ENCODE assay signal across 9 cellular contexts in genomic region chr2:66426250-66427064, GRCh38. TPM values are rescaled to one million over a fixed set of nuclear protein-coding genes. Genes with fewer than 3 reads are reported as not detected.
DNase-seq lines count a peak whose midpoint lies in the region; ATAC-seq and TF ChIP-seq lines count a peak whose summit lies in the region.
"Had no signal": no experiment of that assay in that cellular context is flagged by ENCODE, and none has a peak within 500 bp of the region (broad histone marks: within the 10 kb centered on the region; RNA-seq: fewer than 3 reads in every experiment).

No MANE protein-coding gene starts in this region.

- TF ChIP-seq CTCF in BJ (IDR thresholded peaks at IDR 0.05; ENCODE audit: insufficient read depth, low read depth, low read length) = no peak
- no peak for TF ChIP-seq CTCF in Peyer's patch (IDR thresholded peaks at IDR 0.05)
- no peak for TF ChIP-seq CTCF in heart right ventricle (IDR thresholded peaks at IDR 0.05)
- TF ChIP-seq CTCF in progenitor cell of endocrine pancreas (IDR thresholded peaks at IDR 0.05; ENCODE audit: unreplicated experiment) = no peak

- H3K9me3 ChIP-seq in Peyer's patch (no peaks in the 10 kb centered on the region), heart right ventricle (no peaks in the 10 kb centered on the region)

- peaks cover 47% of the 10 kb centered on the region for H3K4me1 Mint-ChIP-seq in progenitor cell of endocrine pancreas (ENCODE audit: low read depth)
- H3K4me1 Mint-ChIP-seq in stimulated activated memory B cell treated with anti-CD40 and anti-IgM and Interleukin-4, amounts not matched to agents 10 μg/mL and 1 μg/mL and 100 μg/mL, for 72 hours = no peaks in the 10 kb centered on the region
- no peaks in the 10 kb centered on the region for H3K4me1 Mint-ChIP-seq in activated naive CD8-positive, alpha-beta T cell treated with anti-CD3 and anti-CD28 coated beads, Interleukin-2, amount 50 U/mL, for 24 hours

- no peaks in the 10 kb centered on the region for H3K27me3 Mint-ChIP-seq in progenitor cell of endocrine pancreas
- peaks cover 55% of the 10 kb centered on the region for H3K27me3 Mint-ChIP-seq in stimulated activated memory B cell treated with anti-CD40 and anti-IgM and Interleukin-4, amounts not matched to agents 10 μg/mL and 1 μg/mL and 100 μg/mL, for 72 hours
- H3K27me3 Mint-ChIP-seq in activated naive CD8-positive, alpha-beta T cell treated with anti-CD3 and anti-CD28 coated beads, Interleukin-2, amount 50 U/mL, for 24 hours = peaks cover 57% of the 10 kb centered on the region

- CTCF ChIA-PET in BJ (lab: Yijun Ruan, JAX) = interaction anchor here (0.9 to 3.1 kb wide), 5 partner anchors 9 to 1605 kb away, joined by 3 to 19 read pairs (median 4); no protein-coding TSS in a partner anchor

- H3K36me3 Mint-ChIP-seq in progenitor cell of endocrine pancreas (ENCODE audit: insufficient read depth) = no peaks in the 10 kb centered on the region
- no peaks in the 10 kb centered on the region for H3K36me3 Mint-ChIP-seq in stimulated activated memory B cell treated with anti-CD40 and anti-IgM and Interleukin-4, amounts not matched to agents 10 μg/mL and 1 μg/mL and 100 μg/mL, for 72 hours
- no peaks in the 10 kb centered on the region for H3K36me3 Mint-ChIP-seq in activated naive CD8-positive, alpha-beta T cell treated with anti-CD3 and anti-CD28 coated beads, Interleukin-2, amount 50 U/mL, for 24 hours (ENCODE audit: low read depth)

- H3K9me3 Mint-ChIP-seq in progenitor cell of endocrine pancreas (ENCODE audit: low read depth) = no peaks in the 10 kb centered on the region
- no peaks in the 10 kb centered on the region for H3K9me3 Mint-ChIP-seq in stimulated activated memory B cell treated with anti-CD40 and anti-IgM and Interleukin-4, amounts not matched to agents 10 μg/mL and 1 μg/mL and 100 μg/mL, for 72 hours
- H3K9me3 Mint-ChIP-seq in activated naive CD8-positive, alpha-beta T cell treated with anti-CD3 and anti-CD28 coated beads, Interleukin-2, amount 50 U/mL, for 24 hours = no peaks in the 10 kb centered on the region

- H3K36me3 ChIP-seq in BJ (ENCODE audit: control insufficient read depth, insufficient read depth, low read length) (no peaks in the 10 kb centered on the region), Peyer's patch (no peaks in the 10 kb centered on the region), heart right ventricle (no peaks in the 10 kb centered on the region)

- H3K27ac Mint-ChIP-seq in progenitor cell of endocrine pancreas = peak overlapping the region; percentile 84
- H3K27ac Mint-ChIP-seq in stimulated activated memory B cell treated with anti-CD40 and anti-IgM and Interleukin-4, amounts not matched to agents 10 μg/mL and 1 μg/mL and 100 μg/mL, for 72 hours = no peak overlapping the region
- H3K27ac Mint-ChIP-seq in activated naive CD8-positive, alpha-beta T cell treated with anti-CD3 and anti-CD28 coated beads, Interleukin-2, amount 50 U/mL, for 24 hours = no peak overlapping the region

- H3K27ac ChIP-seq in Peyer's patch (peak overlapping the region in 1 of 4 donors; percentile 60), heart right ventricle (no peak overlapping the region)
- H3K27ac ChIP-seq: PC-9 had no signal

- no peak for TF ChIP-seq POLR2A in Peyer's patch (IDR thresholded peaks at IDR 0.05)

- intact Hi-C loops in heart right ventricle (cut with DNase I) = loop anchor here in 6 of 10 donors (5.0 to 10.0 kb wide), 8 partner anchors 412 to 1608 kb away; no protein-coding TSS in a partner anchor

- 3 to 7% methylated on average over 54 to 57 of the region's 57 CpGs for WGBS in heart right ventricle, 2 donors

- H3K4me1 ChIP-seq in Peyer's patch = no peaks in the 10 kb centered on the region
- peaks cover 0 to 17% (median 10%) of the 10 kb centered on the region in 9 donors for H3K4me1 ChIP-seq in heart right ventricle

- H3K4me3 ChIP-seq in BJ (ENCODE audit: low read depth, low read length) (peak overlapping the region; percentile 39), Peyer's patch (peak overlapping the region; percentile 7 to 43 (median 18)), heart right ventricle (peak overlapping the region in 9 of 10 donors; percentile 17 to 48 (median 41))
- H3K4me3 ChIP-seq: PC-9 had no signal

- H3K27me3 ChIP-seq in BJ (ENCODE audit: control insufficient read depth, insufficient read depth, low read length) = peaks cover 14% of the 10 kb centered on the region
- H3K27me3 ChIP-seq in Peyer's patch = peaks cover 0 to 4% of the 10 kb centered on the region in 2 donors
- peaks cover 0 to 92% (median 66%) of the 10 kb centered on the region in 7 donors for H3K27me3 ChIP-seq in heart right ventricle

- POLR2A ChIA-PET in BJ (lab: Charles Lee) = no interaction called here

- ATAC-seq in heart right ventricle (peak in 3 of 8 donors; percentile 13 to 34 (median 19)), HG03460 (IDR thresholded peaks at IDR 0.05; ENCODE audit: unreplicated experiment) (no peak)
- no peak for ATAC-seq in stimulated activated memory B cell treated with anti-CD40 and anti-IgM and Interleukin-4, amounts not matched to agents 10 μg/mL and 1 μg/mL and 100 μg/mL, for 72 hours
- no peak for ATAC-seq in activated naive CD8-positive, alpha-beta T cell treated with anti-CD3 and anti-CD28 coated beads, Interleukin-2, amount 50 U/mL, for 24 hours

- DNase-seq in BJ (ENCODE audit: low read depth) (no peak), Peyer's patch (peak in 1 of 3 donors; percentile 48), heart right ventricle (no peak), progenitor cell of endocrine pancreas (ENCODE audit: low spot score, unreplicated experiment) (no peak), T1000 (lab: John Stamatoyannopoulos, UW) (no peak)
- no peak for DNase-seq in activated naive CD8-positive, alpha-beta T cell treated with anti-CD3 and anti-CD28 coated beads, Interleukin-2, amount 50 U/mL, for 24 hours
- DNase-seq: PC-9 had no signal

- peak overlapping the region; percentile 86 for H3K4me3 Mint-ChIP-seq in progenitor cell of endocrine pancreas (ENCODE audit: low read depth)
- no peak overlapping the region for H3K4me3 Mint-ChIP-seq in stimulated activated memory B cell treated with anti-CD40 and anti-IgM and Interleukin-4, amounts not matched to agents 10 μg/mL and 1 μg/mL and 100 μg/mL, for 72 hours
- H3K4me3 Mint-ChIP-seq in activated naive CD8-positive, alpha-beta T cell treated with anti-CD3 and anti-CD28 coated beads, Interleukin-2, amount 50 U/mL, for 24 hours = no peak overlapping the region

RNA-seq across cellular contexts. Expression of gene MEIS1, which starts 8.5 kb away (rescaled TPM):
- polyA plus RNA-seq in BJ (2011; rRNA removed) = 57.4 and 65.7 TPM in 2 replicates
- 251 and 301 TPM in 2 replicates for polyA minus RNA-seq in BJ (2011; rRNA and poly(A)+ RNA removed)
- total RNA-seq in Peyer's patch = 10 to 100 TPM in 3 of 4 donors, 1 to 10 TPM in 1; 7.2 to 64.4 (median 16.3) TPM
- 10 to 100 TPM; 24.8 to 63.8 (median 38.6) TPM for total RNA-seq in heart right ventricle
- polyA plus RNA-seq in heart right ventricle = 10 to 100 TPM; 28.5 to 44.9 TPM
- 296 and 306 TPM in 2 replicates for total RNA-seq in progenitor cell of endocrine pancreas
